In genomic region chr10:36073796-36074345, GRCh38 we compare ENCODE assay signal across 20 cellular contexts.
"Had no signal": no experiment of that assay in that cellular context is flagged by ENCODE, and none has a peak within 500 bp of the region (broad histone marks: within the 10 kb centered on the region; RNA-seq: fewer than 3 reads in every experiment).

No MANE protein-coding gene starts in this region.

- ATAC-seq: SK-N-SH treated with all-trans-retinoic acid at 6 μM for 48 hours had no signal

- DNase-seq: KBM-7, MG63, MV-4-11, NCI-H1048, NCI-H1105, NCI-H1417, NCI-H1436 treated with DMSO at 0.1 percent for 48 hours, NCI-H1694, NCI-H187 treated with DMSO at 0.1 percent for 48 hours, NCI-H2029 treated with DMSO at 0.1 percent for 48 hours, NCI-H2171, NCI-H226, NCI-H446, NCI-H510A, NCI-H524 treated with DMSO at 0.1 percent for 48 hours, NCI-H69, Right ventricle myocardium superior, RPMI8226, SJCRH30 had no signal

- H3K4me1 ChIP-seq: SJCRH30 had no signal

- H3K9me3 ChIP-seq: MG63, SJCRH30 had no signal

- H3K4me3 ChIP-seq: MG63, SJCRH30 had no signal

- H3K36me3 ChIP-seq: MG63, SJCRH30 had no signal

- H3K27me3 ChIP-seq: MG63, SJCRH30 had no signal

- H3K27ac ChIP-seq: SJCRH30 had no signal
